In the genomic region with DNA sequence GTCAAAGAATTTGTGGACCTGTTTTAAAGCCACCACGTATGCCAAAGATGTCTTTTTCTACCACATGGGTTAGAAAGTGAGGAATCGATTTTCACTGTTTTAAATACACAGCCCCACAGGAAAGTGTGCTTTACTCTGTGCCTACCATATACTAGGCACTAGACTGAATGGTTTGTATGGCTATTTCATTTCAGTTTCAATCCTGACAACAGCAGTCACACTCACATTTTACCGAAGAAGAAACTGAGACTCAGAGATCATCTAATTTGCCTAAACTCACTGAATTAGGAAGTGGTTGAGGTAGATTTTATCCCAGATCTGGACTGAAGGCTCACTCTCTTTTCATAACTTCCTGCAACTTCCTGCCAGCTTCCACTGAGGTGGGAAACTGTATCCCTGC, we compare ENCODE assay signal across 20 cellular contexts.
DNase-seq lines count a peak whose midpoint lies in the region; ATAC-seq and TF ChIP-seq lines count a peak whose summit lies in the region.
"Had no signal": no experiment of that assay in that cellular context is flagged by ENCODE, and none has a peak within 500 bp of the region (broad histone marks: within the 10 kb centered on the region; RNA-seq: fewer than 3 reads in every experiment).

No MANE protein-coding gene starts in this region.

- POLR2A ChIA-PET in GM10248 (lab: Yijun Ruan, JAX), result no interaction called here
- POLR2A ChIA-PET in CD4-positive, alpha-beta T cell (lab: Charles Lee), result no interaction called here

- no peak overlapping the region for H3K27ac ChIP-seq in CD4-positive, alpha-beta T cell (ENCODE audit: low read depth, low read length)
- H3K27ac ChIP-seq: 22Rv1, colonic mucosa, hepatocyte, KMS-11, thoracic aorta had no signal

- H3K9me3 Mint-ChIP-seq in CD4-positive, alpha-beta T cell, result no peaks in the 10 kb centered on the region
- H3K9me3 Mint-ChIP-seq: activated CD4-positive, alpha-beta T cell treated with anti-CD3 and anti-CD28 coated beads, Interleukin-2, amount 10 ng/mL, durations not matched to agents 24 days and 14 days; activated T-helper 1 cell treated with anti-CD3 and anti-CD28 coated beads, Interleukin-12 subunit alpha, Interleukin-12 subunit beta, Interleukin-2, Interleukin-4 antibody, amounts not matched to agents 30 ng/mL and 10 ng/mL and 1 ng/mL, durations not matched to agents 14 hours and 24 hours and 36 hours had no signal

- H3K4me3 Mint-ChIP-seq in CD4-positive, alpha-beta T cell, result no peak overlapping the region
- H3K4me3 Mint-ChIP-seq: activated CD4-positive, alpha-beta T cell treated with anti-CD3 and anti-CD28 coated beads, Interleukin-2, amount 10 ng/mL, durations not matched to agents 24 days and 14 days; activated T-helper 1 cell treated with anti-CD3 and anti-CD28 coated beads, Interleukin-12 subunit alpha, Interleukin-12 subunit beta, Interleukin-2, Interleukin-4 antibody, amounts not matched to agents 30 ng/mL and 10 ng/mL and 1 ng/mL, durations not matched to agents 14 hours and 24 hours and 36 hours had no signal

- H3K27me3 Mint-ChIP-seq in CD4-positive, alpha-beta T cell, result peaks cover 4% of the 10 kb centered on the region

- peak; percentile 75 for ATAC-seq in GM19324 (IDR thresholded peaks at IDR 0.05; ENCODE audit: low FRiP score, unreplicated experiment)
- ATAC-seq in GM21737 (IDR thresholded peaks at IDR 0.05; ENCODE audit: unreplicated experiment), result peak; percentile 71
- peak; percentile 61 for ATAC-seq in HG03095 (IDR thresholded peaks at IDR 0.05; ENCODE audit: unreplicated experiment)
- no peak for ATAC-seq in HG03439 (IDR thresholded peaks at IDR 0.05; ENCODE audit: unreplicated experiment)
- no peak for ATAC-seq in CD4-positive, alpha-beta T cell (ENCODE audit: poor library complexity)
- ATAC-seq: left colon had no signal

- DNase-seq in GM10248 (ENCODE audit: extremely low spot score) (peak; percentile 35), NCI-H2029 treated with DMSO at 0.1 percent for 48 hours (lab: John Stamatoyannopoulos, UW) (no peak), COLO668 (lab: John Stamatoyannopoulos, UW; ENCODE audit: unreplicated experiment) (no peak)
- no peak for DNase-seq in CD4-positive, alpha-beta T cell
- DNase-seq: activated CD4-positive, alpha-beta T cell treated with anti-CD3 and anti-CD28 coated beads, Interleukin-2, amount 10 ng/mL, durations not matched to agents 24 days and 14 days; colonic mucosa; left colon; NCI-H1694 treated with DMSO at 0.1 percent for 48 hours; NCI-H748 treated with DMSO at 0.1 percent for 48 hours; posterior cingulate gyrus; RPMI8226 had no signal

- no peak overlapping the region for H3K27ac Mint-ChIP-seq in CD4-positive, alpha-beta T cell
- H3K27ac Mint-ChIP-seq: activated CD4-positive, alpha-beta T cell treated with anti-CD3 and anti-CD28 coated beads, Interleukin-2, amount 10 ng/mL, durations not matched to agents 24 days and 14 days; activated T-helper 1 cell treated with anti-CD3 and anti-CD28 coated beads, Interleukin-12 subunit alpha, Interleukin-12 subunit beta, Interleukin-2, Interleukin-4 antibody, amounts not matched to agents 30 ng/mL and 10 ng/mL and 1 ng/mL, durations not matched to agents 14 hours and 24 hours and 36 hours had no signal

- H3K4me1 Mint-ChIP-seq in CD4-positive, alpha-beta T cell (ENCODE audit: low read depth), result no peaks in the 10 kb centered on the region
- H3K4me1 Mint-ChIP-seq: activated CD4-positive, alpha-beta T cell treated with anti-CD3 and anti-CD28 coated beads, Interleukin-2, amount 10 ng/mL, durations not matched to agents 24 days and 14 days had no signal

- TF ChIP-seq CTCF in GM10248 (IDR thresholded peaks at IDR 0.05; ENCODE audit: control extremely low read depth, extremely low read depth, low read depth, missing control alignments), result no peak
- no peak for TF ChIP-seq CTCF in CD4-positive, alpha-beta T cell (IDR thresholded peaks at IDR 0.05)

- intact Hi-C loops in CD4-positive, alpha-beta T cell (cut with DNase I, micrococcal nuclease), result no loop called here

- no peaks in the 10 kb centered on the region for H3K36me3 Mint-ChIP-seq in CD4-positive, alpha-beta T cell (ENCODE audit: low read depth)

- H3K27me3 ChIP-seq in CD4-positive, alpha-beta T cell (ENCODE audit: control insufficient read depth, insufficient read depth, low read length), result no peaks in the 10 kb centered on the region
- H3K27me3 ChIP-seq: colonic mucosa had no signal

- CTCF ChIA-PET in GM10248 (lab: Yijun Ruan, JAX), result no interaction called here
- CTCF ChIA-PET in CD4-positive, alpha-beta T cell (lab: Charles Lee), result no interaction called here

- H3K9me3 ChIP-seq in CD4-positive, alpha-beta T cell (ENCODE audit: control insufficient read depth, low read length), result no peaks in the 10 kb centered on the region
- H3K9me3 ChIP-seq: colonic mucosa, thoracic aorta had no signal

Comparison
In these comparisons a context has a peak if more than half of its experiments do, and no peak if none do; other contexts are left out.
1. ATAC-seq: peak in GM19324 (single experiment), GM21737 (single experiment) and HG03095 (single experiment); none in HG03439 (single experiment) and CD4-positive, alpha-beta T cell (single experiment).